ENCODE assay signal across 8 cellular contexts in the genomic region with DNA sequence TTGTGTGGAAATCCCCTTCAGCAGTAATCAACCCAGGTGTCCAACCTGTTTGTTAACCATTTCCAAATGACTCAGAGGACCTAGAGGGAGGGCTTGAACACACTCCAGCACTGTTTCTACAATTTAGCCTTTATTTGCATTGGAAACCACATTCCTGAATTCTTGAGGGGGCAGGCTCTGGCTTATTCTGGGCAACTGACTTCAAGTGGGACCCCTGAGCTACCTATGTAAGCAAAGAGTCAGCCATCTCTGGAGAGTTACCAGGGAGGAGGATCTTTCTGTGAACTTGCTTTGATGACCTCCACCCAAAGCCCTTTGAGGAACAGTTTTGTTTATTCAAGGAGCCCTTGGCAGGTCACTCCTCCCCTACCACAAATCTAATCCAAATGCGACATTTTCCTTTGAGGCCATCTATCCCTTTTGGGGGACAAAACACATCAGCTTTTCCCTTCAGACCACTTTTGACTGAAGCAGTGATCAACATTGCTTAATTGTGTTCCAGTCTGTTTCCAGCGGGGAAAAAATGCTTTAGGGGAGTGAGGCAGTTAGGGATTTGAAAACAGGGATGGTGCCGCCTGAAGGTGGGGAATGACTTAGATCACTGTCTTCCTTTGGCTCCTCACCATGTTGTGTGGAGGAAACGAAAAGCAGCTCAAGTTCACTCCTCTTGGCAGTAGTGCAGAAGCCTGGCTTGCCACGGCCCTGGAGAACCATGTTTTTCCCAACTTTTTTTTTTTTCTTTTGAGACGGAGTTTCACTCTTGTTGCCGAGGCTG. TPM values are rescaled to one million over a fixed set of nuclear protein-coding genes. Genes with fewer than 3 reads are reported as not detected.
A peak's percentile ranks its signal among the peaks of the same experiment; 100 is the strongest.
DNase-seq lines count a peak whose midpoint lies in the region; ATAC-seq and TF ChIP-seq lines count a peak whose summit lies in the region.

No MANE protein-coding gene starts in this region.

- peaks cover 2 to 72% (median 22%) of the 10 kb centered on the region in 12 donors for H3K4me1 ChIP-seq in heart left ventricle

- intact Hi-C loops in heart left ventricle (cut with DNase I): no loop called here

- H3K9me3 ChIP-seq in MG63 (no peaks in the 10 kb centered on the region), heart left ventricle (no peaks in the 10 kb centered on the region)

- DNase-seq in EL (peak; percentile 52), MG63 (peak; percentile 81), heart left ventricle (peak in 1 of 5 donors; percentile 53), RKO (ENCODE audit: low spot score) (no peak)
- DNase-seq in activated T-cell treated with anti-CD3 and anti-CD28 coated beads, Interleukin-2, amount 50 U/mL, for 72 hours: peak in 1 of 2 donors; percentile 50
- DNase-seq in stimulated activated naive CD4-positive, alpha-beta T cell (lab: John Stamatoyannopoulos, UW): no peak

- no peaks in the 10 kb centered on the region for H3K27me3 Mint-ChIP-seq in activated T-cell treated with anti-CD3 and anti-CD28 coated beads, Interleukin-2, amount 50 U/mL, for 72 hours (ENCODE audit: low read depth)

- H3K27me3 ChIP-seq in MG63 (no peaks in the 10 kb centered on the region), heart left ventricle (no peaks in the 10 kb centered on the region)

- H3K27ac ChIP-seq in heart left ventricle (peak overlapping the region; percentile 31 to 95 (median 76)), skin epidermis (peak overlapping the region in 20 of 21 experiments; percentile 78 to 100 (median 89))

- peaks cover 94% of the 10 kb centered on the region for H3K4me1 Mint-ChIP-seq in activated T-cell treated with anti-CD3 and anti-CD28 coated beads, Interleukin-2, amount 50 U/mL, for 72 hours (ENCODE audit: low read depth)

- H3K36me3 ChIP-seq in MG63 (peaks cover 8% of the 10 kb centered on the region), heart left ventricle (peaks cover 0 to 12% (median 6%) of the 10 kb centered on the region in 9 donors)

- 33 to 59% (median 41%) methylated on average over 7 of the region's 7 CpGs for WGBS in heart left ventricle, 4 donors

- no peaks in the 10 kb centered on the region for H3K9me3 Mint-ChIP-seq in activated T-cell treated with anti-CD3 and anti-CD28 coated beads, Interleukin-2, amount 50 U/mL, for 72 hours

- TF ChIP-seq CTCF in heart left ventricle (IDR thresholded peaks at IDR 0.05): no peak

- H3K4me3 Mint-ChIP-seq in activated T-cell treated with anti-CD3 and anti-CD28 coated beads, Interleukin-2, amount 50 U/mL, for 72 hours: peak overlapping the region; percentile 53 to 72

- H3K4me3 ChIP-seq in MG63: no peak overlapping the region
- peak overlapping the region in 6 of 12 donors; percentile 3 to 28 (median 12) for H3K4me3 ChIP-seq in heart left ventricle
- no peak overlapping the region for H3K4me3 ChIP-seq in skin epidermis

- peak; percentile 47 for ATAC-seq in GM21515 (IDR thresholded peaks at IDR 0.05; ENCODE audit: unreplicated experiment)
- peak; percentile 35 to 41 for ATAC-seq in activated T-cell treated with anti-CD3 and anti-CD28 coated beads, Interleukin-2, amount 50 U/mL, for 72 hours (replicated peaks in 1 of 2)
- ATAC-seq in heart left ventricle: peak; percentile 9 to 37 (median 21)

- H3K27ac Mint-ChIP-seq in activated T-cell treated with anti-CD3 and anti-CD28 coated beads, Interleukin-2, amount 50 U/mL, for 72 hours: peak overlapping the region; percentile 84

- no peak for TF ChIP-seq POLR2A in heart left ventricle (IDR thresholded peaks at IDR 0.05)

- H3K36me3 Mint-ChIP-seq in activated T-cell treated with anti-CD3 and anti-CD28 coated beads, Interleukin-2, amount 50 U/mL, for 72 hours (ENCODE audit: insufficient read depth in 2 of 2): peaks cover 10 to 11% of the 10 kb centered on the region in 2 donors

RNA-seq across cellular contexts. Expression of gene TUBD1, which starts 46.2 kb away (rescaled TPM):
- 12.9 and 13.6 TPM in 2 replicates for total RNA-seq in MG63 (2014; rRNA removed; shearing (Covaris generic); ENCODE audit: low replicate concordance)
- 10 to 100 TPM; 13.8 to 14.3 TPM for total RNA-seq in activated T-cell treated with anti-CD3 and anti-CD28 coated beads, Interleukin-2, amount 50 U/mL, for 72 hours
- 1 to 10 TPM; 3.7 to 8.5 (median 6.2) TPM for total RNA-seq in heart left ventricle
- 1 to 10 TPM; 4.6 to 7.0 TPM for polyA plus RNA-seq in heart left ventricle

RNA-seq across cellular contexts. Expression of gene RPS6KB1, which starts 46.3 kb away (rescaled TPM):
- 10.0 and 10.7 TPM in 2 replicates for total RNA-seq in MG63 (2014; rRNA removed; shearing (Covaris generic); ENCODE audit: low replicate concordance)
- total RNA-seq in activated T-cell treated with anti-CD3 and anti-CD28 coated beads, Interleukin-2, amount 50 U/mL, for 72 hours: 10 to 100 TPM; 65.8 to 68.8 TPM
- total RNA-seq in heart left ventricle: 10 to 100 TPM; 13.5 to 29.4 (median 24.5) TPM
- polyA plus RNA-seq in heart left ventricle: 10 to 100 TPM in 1 of 2 donors, 1 to 10 TPM in 1; 7.8 to 11.6 TPM

Comparison
In these comparisons a context has a peak if more than half of its experiments do, and no peak if none do; other contexts are left out.
1. DNase-seq: peak in EL (single experiment) and MG63 (single experiment); none in stimulated activated naive CD4-positive, alpha-beta T cell (0 of 6) and RKO (single experiment).
2. Peak in every context shown above with its lines, with median percentiles within 50 percentile points of each other: ATAC-seq.